8 cellular contexts compared by ENCODE assay signal in genomic region chr22:18109410-18110193, GRCh38. TPM values are rescaled to one million over a fixed set of nuclear protein-coding genes. Genes with fewer than 3 reads are reported as not detected.
A peak's percentile ranks its signal among the peaks of the same experiment; 100 is the strongest.
DNase-seq lines count a peak whose midpoint lies in the region; ATAC-seq and TF ChIP-seq lines count a peak whose summit lies in the region.

No MANE protein-coding gene starts in this region.

- CTCF ChIA-PET in activated CD4-positive, alpha-beta T cell treated with anti-CD3 and anti-CD28 coated beads, Interleukin-2, amount 10 ng/mL, durations not matched to agents 7 days and 5 days (lab: Charles Lee): no interaction called here
- CTCF ChIA-PET in activated CD8-positive, alpha-beta T cell treated with anti-CD3 and anti-CD28 coated beads, Interleukin-2, amount 10 ng/mL, durations not matched to agents 7 days and 5 days (lab: Charles Lee): no interaction called here

- peak overlapping the region; percentile 61 for H3K4me3 Mint-ChIP-seq in activated CD4-positive, alpha-beta T cell treated with anti-CD3 and anti-CD28 coated beads, Interleukin-2, amount 10 ng/mL, durations not matched to agents 7 days and 5 days
- peak overlapping the region; percentile 44 for H3K4me3 Mint-ChIP-seq in activated CD8-positive, alpha-beta T cell treated with anti-CD3 and anti-CD28 coated beads, Interleukin-2, amount 10 ng/mL, durations not matched to agents 7 days and 5 days

- H3K4me1 ChIP-seq in iPS-18a (ENCODE audit: control insufficient read depth, low read depth, low read length) (peaks cover 5% of the 10 kb centered on the region), stomach (peaks cover 21 to 32% (median 23%) of the 10 kb centered on the region in 4 donors)

- H3K4me1 Mint-ChIP-seq in activated CD4-positive, alpha-beta T cell treated with anti-CD3 and anti-CD28 coated beads, Interleukin-2, amount 10 ng/mL, durations not matched to agents 7 days and 5 days: peaks cover 26% of the 10 kb centered on the region
- H3K4me1 Mint-ChIP-seq in activated CD8-positive, alpha-beta T cell treated with anti-CD3 and anti-CD28 coated beads, Interleukin-2, amount 10 ng/mL, durations not matched to agents 7 days and 5 days (ENCODE audit: low read depth): peaks cover 39% of the 10 kb centered on the region

- H3K27me3 Mint-ChIP-seq in activated CD4-positive, alpha-beta T cell treated with anti-CD3 and anti-CD28 coated beads, Interleukin-2, amount 10 ng/mL, durations not matched to agents 7 days and 5 days: peaks cover 37% of the 10 kb centered on the region
- peaks cover 27% of the 10 kb centered on the region for H3K27me3 Mint-ChIP-seq in activated CD8-positive, alpha-beta T cell treated with anti-CD3 and anti-CD28 coated beads, Interleukin-2, amount 10 ng/mL, durations not matched to agents 7 days and 5 days (ENCODE audit: low read depth)

- H3K27me3 ChIP-seq in iPS-18a (ENCODE audit: control insufficient read depth, insufficient read depth, low read length) (peaks cover 37% of the 10 kb centered on the region), stomach (peaks cover 0 to 30% (median 20%) of the 10 kb centered on the region in 3 donors)

- H3K9me3 ChIP-seq in iPS-18a (ENCODE audit: control insufficient read depth, low read depth, low read length) (no peaks in the 10 kb centered on the region), stomach (no peaks in the 10 kb centered on the region)

- no peak for TF ChIP-seq POLR2A in stomach (IDR thresholded peaks at IDR 0.05)

- H3K27ac ChIP-seq in iPS-18a (ENCODE audit: low read length) (no peak overlapping the region), stomach (peak overlapping the region in 4 of 5 donors; percentile 1 to 61 (median 32))

- peaks cover 17% of the 10 kb centered on the region for H3K36me3 Mint-ChIP-seq in activated CD4-positive, alpha-beta T cell treated with anti-CD3 and anti-CD28 coated beads, Interleukin-2, amount 10 ng/mL, durations not matched to agents 7 days and 5 days (ENCODE audit: low read depth)
- H3K36me3 Mint-ChIP-seq in activated CD8-positive, alpha-beta T cell treated with anti-CD3 and anti-CD28 coated beads, Interleukin-2, amount 10 ng/mL, durations not matched to agents 7 days and 5 days (ENCODE audit: low read depth): peaks cover 17% of the 10 kb centered on the region

- H3K4me3 ChIP-seq in iPS-18a (ENCODE audit: low read length) (peak overlapping the region; percentile 49), stomach (peak overlapping the region in 3 of 4 donors; percentile 54 to 70 (median 55))

- TF ChIP-seq CTCF in stomach (IDR thresholded peaks at IDR 0.05): no peak

- H3K9ac ChIP-seq in iPS-18a (ENCODE audit: low read length): no peak overlapping the region

- ATAC-seq in activated CD8-positive, alpha-beta T cell treated with anti-CD3 and anti-CD28 coated beads, Interleukin-2, amount 10 ng/mL, durations not matched to agents 7 days and 5 days: no peak
- ATAC-seq in HG02678 (IDR thresholded peaks at IDR 0.05; ENCODE audit: unreplicated experiment): no peak
- ATAC-seq in HG03460 (IDR thresholded peaks at IDR 0.05; ENCODE audit: unreplicated experiment): no peak
- no peak for ATAC-seq in GM21717 (IDR thresholded peaks at IDR 0.05; ENCODE audit: unreplicated experiment)

- no peak overlapping the region for H3K27ac Mint-ChIP-seq in activated CD4-positive, alpha-beta T cell treated with anti-CD3 and anti-CD28 coated beads, Interleukin-2, amount 10 ng/mL, durations not matched to agents 7 days and 5 days
- H3K27ac Mint-ChIP-seq in activated CD8-positive, alpha-beta T cell treated with anti-CD3 and anti-CD28 coated beads, Interleukin-2, amount 10 ng/mL, durations not matched to agents 7 days and 5 days: no peak overlapping the region

- POLR2A ChIA-PET in activated CD4-positive, alpha-beta T cell treated with anti-CD3 and anti-CD28 coated beads, Interleukin-2, amount 10 ng/mL, durations not matched to agents 7 days and 5 days (lab: Charles Lee): no interaction called here
- POLR2A ChIA-PET in activated CD8-positive, alpha-beta T cell treated with anti-CD3 and anti-CD28 coated beads, Interleukin-2, amount 10 ng/mL, durations not matched to agents 7 days and 5 days (lab: Charles Lee): interaction anchor here (0.6 kb wide), 1 partner anchor 1023 kb away, joined by 3 read pairs; no protein-coding TSS in a partner anchor

- no peak for TF ChIP-seq EP300 in stomach (IDR thresholded peaks at IDR 0.05)

- H3K36me3 ChIP-seq in iPS-18a (ENCODE audit: control insufficient read depth, low read depth, low read length): no peaks in the 10 kb centered on the region
- no peaks in the 10 kb centered on the region for H3K36me3 ChIP-seq in stomach

- no peak for DNase-seq in activated CD4-positive, alpha-beta T cell treated with anti-CD3 and anti-CD28 coated beads, Interleukin-2, amount 10 ng/mL, durations not matched to agents 7 days and 5 days
- DNase-seq in activated CD4-positive, alpha-beta T cell treated with anti-CD3 and anti-CD28 coated beads, Interleukin-2, amount 50 U/mL, for 48 hours: no peak
- DNase-seq in activated CD8-positive, alpha-beta T cell treated with anti-CD3 and anti-CD28 coated beads, Interleukin-2, amount 10 ng/mL, durations not matched to agents 7 days and 5 days: no peak
- DNase-seq in stomach: no peak

- 49 to 54% (median 51%) methylated on average over 14 of the region's 14 CpGs for WGBS in stomach, 5 donors

- intact Hi-C loops in stomach (cut with DNase I; ENCODE audit: low total_unique reads): no loop called here

- H3K9me3 Mint-ChIP-seq in activated CD4-positive, alpha-beta T cell treated with anti-CD3 and anti-CD28 coated beads, Interleukin-2, amount 10 ng/mL, durations not matched to agents 7 days and 5 days: peaks cover 15% of the 10 kb centered on the region
- H3K9me3 Mint-ChIP-seq in activated CD8-positive, alpha-beta T cell treated with anti-CD3 and anti-CD28 coated beads, Interleukin-2, amount 10 ng/mL, durations not matched to agents 7 days and 5 days (ENCODE audit: insufficient read depth): peaks cover 7% of the 10 kb centered on the region

RNA-seq across cellular contexts. Expression of gene TUBA8, which starts 1.0 kb away (rescaled TPM):
- total RNA-seq in activated CD4-positive, alpha-beta T cell treated with anti-CD3 and anti-CD28 coated beads, Interleukin-2, amount 10 ng/mL, durations not matched to agents 7 days and 5 days: 1 to 10 TPM; 1.4 to 2.2 TPM
- total RNA-seq in activated CD8-positive, alpha-beta T cell treated with anti-CD3 and anti-CD28 coated beads, Interleukin-2, amount 10 ng/mL, durations not matched to agents 7 days and 5 days: 1 to 10 TPM; 1.2 to 1.5 TPM
- not detected for total RNA-seq in stomach
- polyA plus RNA-seq in stomach: 1 to 10 TPM; 3.1 to 4.1 (median 3.5) TPM

RNA-seq across cellular contexts. Expression of gene PEX26, which starts 31.8 kb away (rescaled TPM):
- total RNA-seq in activated CD4-positive, alpha-beta T cell treated with anti-CD3 and anti-CD28 coated beads, Interleukin-2, amount 10 ng/mL, durations not matched to agents 7 days and 5 days: 10 to 100 TPM; 40.1 to 41.0 TPM
- 10 to 100 TPM; 44.4 TPM for total RNA-seq in activated CD8-positive, alpha-beta T cell treated with anti-CD3 and anti-CD28 coated beads, Interleukin-2, amount 10 ng/mL, durations not matched to agents 7 days and 5 days
- 100 to 1,000 TPM in 1 of 5 donors, 10 to 100 TPM in 4; 11.7 to 564 (median 17.9) TPM for total RNA-seq in stomach
- polyA plus RNA-seq in stomach: 10 to 100 TPM in 2 of 3 donors, 1 to 10 TPM in 1; 6.7 to 20.5 (median 12.7) TPM

RNA-seq across cellular contexts. Expression of gene USP18, which starts 40.4 kb away (rescaled TPM):
- 10 to 100 TPM; 68.7 to 73.0 TPM for total RNA-seq in activated CD4-positive, alpha-beta T cell treated with anti-CD3 and anti-CD28 coated beads, Interleukin-2, amount 10 ng/mL, durations not matched to agents 7 days and 5 days
- 10 to 100 TPM; 50.0 to 52.5 TPM for total RNA-seq in activated CD8-positive, alpha-beta T cell treated with anti-CD3 and anti-CD28 coated beads, Interleukin-2, amount 10 ng/mL, durations not matched to agents 7 days and 5 days
- total RNA-seq in stomach: 1 to 10 TPM in 3 of 5 donors, under 1 TPM in 1, not detected in 1; 0.29 to 5.1 (median 2.9) TPM
- 1 to 10 TPM; 5.4 to 9.6 (median 5.8) TPM for polyA plus RNA-seq in stomach

Comparison
In these comparisons a context has a peak if more than half of its experiments do, and no peak if none do; other contexts are left out.
1. RNA of gene USP18, which starts 40.4 kb away (total RNA-seq): 68.7 to 73.0 TPM in activated CD4-positive, alpha-beta T cell treated with anti-CD3 and anti-CD28 coated beads, Interleukin-2, amount 10 ng/mL, durations not matched to agents 7 days and 5 days and 50.0 to 52.5 TPM in activated CD8-positive, alpha-beta T cell treated with anti-CD3 and anti-CD28 coated beads, Interleukin-2, amount 10 ng/mL, durations not matched to agents 7 days and 5 days; 0.29 to 5.1 TPM in stomach; every median in the first group is over 4 times any median in the second.